Comparison of ENCODE assay signal across 26 cellular contexts in the genomic region with DNA sequence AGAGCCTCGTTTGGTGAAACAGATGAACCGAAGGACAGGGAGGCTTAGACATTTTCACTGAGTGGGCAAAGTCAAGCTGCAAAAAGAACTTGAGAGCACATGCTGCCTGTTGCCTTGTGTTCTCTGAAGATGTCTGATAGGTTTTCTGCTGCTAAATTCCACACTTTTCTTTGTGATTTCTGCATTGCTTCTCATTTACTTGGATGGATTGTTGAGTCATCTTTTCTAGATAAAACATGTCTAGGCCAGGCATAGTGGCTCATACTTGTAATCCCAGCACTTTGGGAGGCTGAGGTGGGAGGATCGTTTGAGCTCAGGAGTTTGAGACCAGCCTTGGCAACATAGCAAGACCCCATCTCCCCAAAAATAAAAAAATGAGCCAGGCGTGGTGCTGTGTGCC.
"Had no signal": no experiment of that assay in that cellular context is flagged by ENCODE, and none has a peak within 500 bp of the region (broad histone marks: within the 10 kb centered on the region; RNA-seq: fewer than 3 reads in every experiment).

No MANE protein-coding gene starts in this region.

- DNase-seq: activated CD4-positive, alpha-beta memory T cell treated with anti-CD3 and anti-CD28 coated beads, Interleukin-2, amount 10 ng/mL, durations not matched to agents 7 days and 5 days; activated CD4-positive, alpha-beta T cell treated with anti-CD3 and anti-CD28 coated beads, Interleukin-2, amount 10 ng/mL, durations not matched to agents 7 days and 5 days; activated CD4-positive, CD25-positive, alpha-beta regulatory T cell treated with anti-CD3 and anti-CD28 coated beads, Interleukin-2, amount 50 U/mL, for 72 hours; activated CD8-positive, alpha-beta memory T cell treated with anti-CD3 and anti-CD28 coated beads, Interleukin-2, amount 50 U/mL, for 48 hours; activated naive CD8-positive, alpha-beta T cell treated with anti-CD3 and anti-CD28 coated beads, Interleukin-2, amount 50 U/mL, for 24 hours; activated T-cell treated with anti-CD3 and anti-CD28 coated beads, Interleukin-2, amount 50 U/mL, for 24 hours; dermis blood vessel endothelial cell; effector CD4-positive, alpha-beta T cell; left cardiac atrium; left ventricle myocardium superior; midbrain; naive thymus-derived CD8-positive, alpha-beta T cell; occipital lobe; right cardiac atrium; spleen; stimulated activated naive CD4-positive, alpha-beta T cell treated with Interleukin-2 at 50 U/mL for 16 hours; T-helper 17 cell; T1000; transverse colon had no signal

- H3K9me3 ChIP-seq: gastroesophageal sphincter, spleen, transverse colon had no signal

- ATAC-seq: activated naive CD8-positive, alpha-beta T cell treated with anti-CD3 and anti-CD28 coated beads, Interleukin-2, amount 50 U/mL, for 24 hours; gastroesophageal sphincter; left cardiac atrium; left ventricle myocardium superior; naive thymus-derived CD8-positive, alpha-beta T cell; right cardiac atrium; T-helper 17 cell had no signal

- FAIRE-seq: colon, endometrium, keratinocyte had no signal

- H3K27ac ChIP-seq: gastroesophageal sphincter, hepatocyte, neural progenitor cell, parathyroid adenoma, spleen, transverse colon had no signal

- H3K4me3 ChIP-seq: gastroesophageal sphincter, hepatocyte, neural progenitor cell, spleen, transverse colon had no signal

- H3K27me3 ChIP-seq: gastroesophageal sphincter, hepatocyte, neural progenitor cell, spleen, transverse colon had no signal

- H3K36me3 ChIP-seq: neural progenitor cell had no signal

- H3K79me2 ChIP-seq: hepatocyte had no signal

- H3K4me2 ChIP-seq: hepatocyte, neural progenitor cell had no signal

- H3K9ac ChIP-seq: neural progenitor cell, parathyroid adenoma had no signal

- H2AFZ ChIP-seq: hepatocyte, neural progenitor cell, parathyroid adenoma had no signal

- H3K4me1 ChIP-seq: parathyroid adenoma had no signal
